1 cellular context compared by ENCODE assay signal in genomic region chr17:16589097-16589969, GRCh38.
A peak's percentile ranks its signal among the peaks of the same experiment; 100 is the strongest.
TF ChIP-seq lines count a peak whose summit lies in the region.

No MANE protein-coding gene starts in this region.

TF ChIP-seq in HepG2, 621 proteins besides CTCF, POLR2A, EP300 and RAD21 (continued from another document and continues in another):
- TF ChIP-seq RERE (CRISPR knock-in tag; IDR thresholded peaks at IDR 0.05; ENCODE audit: low read depth) (no peak), ZNF780A (CRISPR knock-in tag; IDR thresholded peaks at IDR 0.05) (no peak), EHMT2 (IDR thresholded peaks at IDR 0.05; ENCODE audit: borderline replicate concordance, low read depth, low read length) (no peak), MIER2 (CRISPR knock-in tag; IDR thresholded peaks at IDR 0.05) (no peak), CENPT (CRISPR knock-in tag; IDR thresholded peaks at IDR 0.05; ENCODE audit: low read depth) (no peak), POLR2AphosphoS5 (IDR thresholded peaks at IDR 0.05; ENCODE audit: low read depth, low read length) (peak; percentile 49), ZNF234 (CRISPR knock-in tag; conservative IDR thresholded peaks at IDR 0.05) (0 out of 2 replicates have a peak, but pooled peaks have one; percentile 46), ISL2 (CRISPR knock-in tag; IDR thresholded peaks at IDR 0.05) (no peak), MZF1 (CRISPR knock-in tag; IDR thresholded peaks at IDR 0.05; ENCODE audit: borderline replicate concordance) (no peak), HOXD1 (CRISPR knock-in tag; IDR thresholded peaks at IDR 0.05) (no peak), SP5 (CRISPR knock-in tag; IDR thresholded peaks at IDR 0.05; ENCODE audit: borderline replicate concordance, low read depth) (no peak), GATA4 (IDR thresholded peaks at IDR 0.05; ENCODE audit: borderline replicate concordance, low read depth) (no peak), ZNF772 (CRISPR knock-in tag; IDR thresholded peaks at IDR 0.05) (peak; percentile 58; the same call in 1 of the 2 replicates), ZNF30 (CRISPR knock-in tag; IDR thresholded peaks at IDR 0.05) (peak; percentile 91), ZBTB42 (CRISPR knock-in tag; IDR thresholded peaks at IDR 0.05) (no peak), ZNF577 (CRISPR knock-in tag; IDR thresholded peaks at IDR 0.05; ENCODE audit: borderline replicate concordance, low read depth) (no peak), ZFP91 (CRISPR knock-in tag; IDR thresholded peaks at IDR 0.05; ENCODE audit: borderline replicate concordance) (peak; percentile 71), NFE2 (CRISPR knock-in tag; IDR thresholded peaks at IDR 0.05) (no peak), ZBTB7A (CRISPR knock-in tag; IDR thresholded peaks at IDR 0.05) (0 out of 2 replicates have a peak, but pooled peaks have one; percentile 32), GPN1 (CRISPR knock-in tag; IDR thresholded peaks at IDR 0.05; ENCODE audit: borderline replicate concordance) (no peak), E2F5 (CRISPR knock-in tag; conservative IDR thresholded peaks at IDR 0.05) (no peak), ZNF558 (CRISPR knock-in tag; IDR thresholded peaks at IDR 0.05; ENCODE audit: borderline replicate concordance) (0 out of 2 replicates have a peak, but pooled peaks have one; percentile 61), PRMT3 (CRISPR knock-in tag; IDR thresholded peaks at IDR 0.05; ENCODE audit: borderline replicate concordance, low read depth) (no peak), ZNF460 (CRISPR knock-in tag; IDR thresholded peaks at IDR 0.05; ENCODE audit: borderline replicate concordance) (no peak), ZNF20 (CRISPR knock-in tag; IDR thresholded peaks at IDR 0.05) (no peak), TP53 (CRISPR knock-in tag; conservative IDR thresholded peaks at IDR 0.05) (no peak), EEA1 (CRISPR knock-in tag; IDR thresholded peaks at IDR 0.05; ENCODE audit: borderline replicate concordance) (no peak), ZBTB44 (CRISPR knock-in tag; IDR thresholded peaks at IDR 0.05) (no peak), ZSCAN20 (CRISPR knock-in tag; IDR thresholded peaks at IDR 0.05; ENCODE audit: borderline replicate concordance) (no peak), ASH2L (IDR thresholded peaks at IDR 0.05; ENCODE audit: insufficient read length, low read depth, low read length) (no peak), HES4 (CRISPR knock-in tag; IDR thresholded peaks at IDR 0.05; ENCODE audit: borderline replicate concordance) (no peak), MLXIP (CRISPR knock-in tag; IDR thresholded peaks at IDR 0.05; ENCODE audit: borderline replicate concordance) (no peak), MTERF4 (CRISPR knock-in tag; IDR thresholded peaks at IDR 0.05) (0 out of 2 replicates have a peak, but pooled peaks have one; percentile 54), THRA (CRISPR knock-in tag; IDR thresholded peaks at IDR 0.05; ENCODE audit: borderline replicate concordance) (peak; percentile 65; the same call in 1 of the 2 replicates), ZSCAN9 (CRISPR knock-in tag; IDR thresholded peaks at IDR 0.05; ENCODE audit: borderline replicate concordance) (peak; percentile 21; the same call in 1 of the 2 replicates), ZNF33B (CRISPR knock-in tag; IDR thresholded peaks at IDR 0.05) (peak; percentile 64; the same call in 1 of the 2 replicates), ZNF513 (CRISPR knock-in tag; conservative IDR thresholded peaks at IDR 0.05) (no peak), ZNF557 (CRISPR knock-in tag; IDR thresholded peaks at IDR 0.05) (no peak), ERF (CRISPR knock-in tag; IDR thresholded peaks at IDR 0.05) (peak; percentile 65; the same call in 1 of the 2 replicates), MED8 (CRISPR knock-in tag; IDR thresholded peaks at IDR 0.05; ENCODE audit: insufficient replicate concordance) (no peak), ARID4A (CRISPR knock-in tag; IDR thresholded peaks at IDR 0.05; ENCODE audit: borderline replicate concordance) (peak; percentile 60)
